26 cellular contexts compared by ENCODE assay signal in genomic region chr5:9850456-9850855, GRCh38.
"Had no signal": no experiment of that assay in that cellular context is flagged by ENCODE, and none has a peak within 500 bp of the region (broad histone marks: within the 10 kb centered on the region; RNA-seq: fewer than 3 reads in every experiment).

No MANE protein-coding gene starts in this region.

- H3K27me3 Mint-ChIP-seq: naive B cell; stimulated activated memory B cell treated with anti-CD40 and anti-IgM and Interleukin-4, amounts not matched to agents 10 μg/mL and 1 μg/mL and 100 μg/mL, for 72 hours; stimulated activated naive CD8-positive, alpha-beta T cell treated with anti-CD3 and anti-CD28 coated beads, Interleukin-15, amount 100 ng/mL, for 72 hours; type B pancreatic cell had no signal

- H3K9me3 Mint-ChIP-seq: mesothelial cell of epicardium; nephron progenitor cell; stimulated activated memory B cell treated with anti-CD40 and anti-IgM and Interleukin-4, amounts not matched to agents 10 μg/mL and 1 μg/mL and 100 μg/mL, for 72 hours had no signal

- H3K9me3 ChIP-seq: left lung, lower lobe of right lung, pancreas, right atrium auricular region, right lobe of liver, tibial nerve, uterus had no signal

- H3K27ac Mint-ChIP-seq: immature natural killer cell; mesothelial cell of epicardium; naive B cell; natural killer cell; nephron progenitor cell; neural progenitor cell; stimulated activated memory B cell treated with anti-CD40 and anti-IgM and Interleukin-4, amounts not matched to agents 10 μg/mL and 1 μg/mL and 100 μg/mL, for 72 hours; stimulated activated naive CD8-positive, alpha-beta T cell treated with anti-CD3 and anti-CD28 coated beads, Interleukin-15, amount 100 ng/mL, for 72 hours; type B pancreatic cell had no signal

- H3K4me1 Mint-ChIP-seq: immature natural killer cell; mesothelial cell of epicardium; naive B cell; natural killer cell; nephron progenitor cell; neural progenitor cell; stimulated activated memory B cell treated with anti-CD40 and anti-IgM and Interleukin-4, amounts not matched to agents 10 μg/mL and 1 μg/mL and 100 μg/mL, for 72 hours; stimulated activated naive CD8-positive, alpha-beta T cell treated with anti-CD3 and anti-CD28 coated beads, Interleukin-15, amount 100 ng/mL, for 72 hours had no signal

- H3K27ac ChIP-seq: left lung, lower lobe of right lung, neural progenitor cell, pancreas, right atrium auricular region, right lobe of liver, tibial nerve, uterus had no signal

- H3K27me3 ChIP-seq: left lung, neural progenitor cell, pancreas, right atrium auricular region, right lobe of liver, tibial nerve, uterus had no signal

- H3K4me3 ChIP-seq: left lung, lower lobe of right lung, neural progenitor cell, pancreas, right atrium auricular region, right lobe of liver, smooth muscle cell, tibial nerve, uterus had no signal

- H3K4me1 ChIP-seq: left lung, lower lobe of right lung, neural progenitor cell, pancreas, right atrium auricular region, right lobe of liver, tibial nerve, uterus had no signal

- H3K36me3 ChIP-seq: left lung, lower lobe of right lung, neural progenitor cell, pancreas, right atrium auricular region, right lobe of liver, tibial nerve, uterus had no signal

- H3K4me3 Mint-ChIP-seq: immature natural killer cell; mesothelial cell of epicardium; naive B cell; natural killer cell; nephron progenitor cell; neural progenitor cell; stimulated activated memory B cell treated with anti-CD40 and anti-IgM and Interleukin-4, amounts not matched to agents 10 μg/mL and 1 μg/mL and 100 μg/mL, for 72 hours; stimulated activated naive CD8-positive, alpha-beta T cell treated with anti-CD3 and anti-CD28 coated beads, Interleukin-15, amount 100 ng/mL, for 72 hours; type B pancreatic cell had no signal

- ATAC-seq: left colon; left lung; lower lobe of right lung; natural killer cell; pancreas; right lobe of liver; stimulated activated memory B cell treated with anti-CD40 and anti-IgM and Interleukin-4, amounts not matched to agents 10 μg/mL and 1 μg/mL and 100 μg/mL, for 72 hours; stimulated activated naive CD8-positive, alpha-beta T cell treated with anti-CD3 and anti-CD28 coated beads, Interleukin-15, amount 100 ng/mL, for 72 hours had no signal

- H3K36me3 Mint-ChIP-seq: immature natural killer cell; mesothelial cell of epicardium; naive B cell; natural killer cell; neural progenitor cell; stimulated activated memory B cell treated with anti-CD40 and anti-IgM and Interleukin-4, amounts not matched to agents 10 μg/mL and 1 μg/mL and 100 μg/mL, for 72 hours; type B pancreatic cell had no signal

- DNase-seq: hypothalamus; immature natural killer cell; kidney; left colon; left lung; lower lobe of right lung; mammary epithelial cell; naive B cell; natural killer cell; nephron progenitor cell; pancreas; right lobe of liver; stimulated activated CD4-positive, alpha-beta T cell treated with anti-CD3 and anti-CD28 coated beads, Interleukin-1b, Interleukin-23, amount 100 ng/mL, for 48 hours; stimulated activated CD4-positive, alpha-beta T cell treated with anti-CD3 and anti-CD28 coated beads, Interleukin-2, amount 100 ng/mL, for 48 hours; stimulated activated CD4-positive, alpha-beta T cell treated with anti-CD3 and anti-CD28 coated beads, Interleukin-4, amount 100 ng/mL, for 4 hours; stimulated activated CD8-positive, alpha-beta memory T cell treated with anti-CD3 and anti-CD28 coated beads, Interleukin-4, amount 100 ng/mL, for 48 hours; stimulated activated naive CD4-positive, alpha-beta T cell treated with Interleukin-2 at 50 U/mL for 16 hours; stimulated activated naive CD8-positive, alpha-beta T cell treated with anti-CD3 and anti-CD28 coated beads, Interleukin-15, amount 100 ng/mL, for 72 hours; uterus had no signal
